23 cellular contexts compared by ENCODE assay signal in genomic region chr19:8566855-8567254, GRCh38. TPM values are rescaled to one million over a fixed set of nuclear protein-coding genes. Genes with fewer than 3 reads are reported as not detected.
DNase-seq lines count a peak whose midpoint lies in the region; ATAC-seq and TF ChIP-seq lines count a peak whose summit lies in the region.
"Had no signal": no experiment of that assay in that cellular context is flagged by ENCODE, and none has a peak within 500 bp of the region (broad histone marks: within the 10 kb centered on the region; RNA-seq: fewer than 3 reads in every experiment).

No MANE protein-coding gene starts in this region.

- no peaks in the 10 kb centered on the region for H3K27me3 Mint-ChIP-seq in activated CD4-positive, alpha-beta memory T cell treated with anti-CD3 and anti-CD28 coated beads for 36 hours
- H3K27me3 Mint-ChIP-seq: activated naive CD8-positive, alpha-beta T cell; naive B cell; stimulated activated naive CD8-positive, alpha-beta T cell treated with anti-CD3 and anti-CD28 coated beads, Interleukin-15, Interleukin-2, amounts not matched to agents 100 ng/mL and 50 ng/mL, for 24 hours had no signal

- TF ChIP-seq POLR2A in NB4 (IDR thresholded peaks at IDR 0.05; ENCODE audit: extremely low read depth, insufficient read length) (no peak), gastrocnemius medialis (IDR thresholded peaks at IDR 0.05) (no peak)

- CTCF ChIA-PET in activated CD4-positive, alpha-beta memory T cell treated with anti-CD3 and anti-CD28 coated beads for 36 hours (lab: Charles Lee), result interaction anchor here (10.8 kb wide), 1 partner anchor 13 kb away, joined by 168 read pairs; the partner anchor contains the start of gene MYO1F

- H3K36me3 ChIP-seq in gastrocnemius medialis, result no peaks in the 10 kb centered on the region
- H3K36me3 ChIP-seq: thoracic aorta had no signal

- TF ChIP-seq CTCF in AG10803 (conservative IDR thresholded peaks at IDR 0.05; ENCODE audit: low read length), result no peak
- no peak for TF ChIP-seq CTCF in NB4 (IDR thresholded peaks at IDR 0.05; ENCODE audit: low read depth, low read length)
- no peak for TF ChIP-seq CTCF in gastrocnemius medialis (IDR thresholded peaks at IDR 0.05 in 4 of 5, conservative IDR thresholded peaks at IDR 0.05 in 1 of 5)

- no peaks in the 10 kb centered on the region for H3K27me3 ChIP-seq in gastrocnemius medialis

- H3K27ac Mint-ChIP-seq in activated CD4-positive, alpha-beta memory T cell treated with anti-CD3 and anti-CD28 coated beads for 36 hours, result peak overlapping the region; percentile 33
- H3K27ac Mint-ChIP-seq: activated naive CD8-positive, alpha-beta T cell; naive B cell; stimulated activated naive CD8-positive, alpha-beta T cell treated with anti-CD3 and anti-CD28 coated beads, Interleukin-15, Interleukin-2, amounts not matched to agents 100 ng/mL and 50 ng/mL, for 24 hours had no signal

- intact Hi-C loops in activated CD4-positive, alpha-beta memory T cell treated with anti-CD3 and anti-CD28 coated beads for 36 hours (cut with micrococcal nuclease), result no loop called here
- intact Hi-C loops in gastrocnemius medialis (cut with DNase I; ENCODE audit: low total_unique reads), result no loop called here

- no peaks in the 10 kb centered on the region for H3K9me3 Mint-ChIP-seq in activated CD4-positive, alpha-beta memory T cell treated with anti-CD3 and anti-CD28 coated beads for 36 hours
- H3K9me3 Mint-ChIP-seq: activated T-helper 2 cell treated with anti-CD3 and anti-CD28 coated beads, Interferon-gamma antibody, Interleukin-2, Interleukin-4, amounts not matched to agents 10 μg/mL and 5 μg/mL and 100 μg/mL, durations not matched to agents 14 hours and 24 hours and 36 hours; naive B cell; stimulated activated naive CD8-positive, alpha-beta T cell treated with anti-CD3 and anti-CD28 coated beads, Interleukin-15, Interleukin-2, amounts not matched to agents 100 ng/mL and 50 ng/mL, for 24 hours had no signal

- no peaks in the 10 kb centered on the region for H3K9me3 ChIP-seq in gastrocnemius medialis
- H3K9me3 ChIP-seq: thoracic aorta had no signal

- ATAC-seq in gastrocnemius medialis, result no peak

- in situ Hi-C loops in gastrocnemius medialis (cut with MboI; ENCODE audit: low sequenced_read_pairs in 4 of 4), result no loop called here

- H3K4me1 ChIP-seq in gastrocnemius medialis, result no peaks in the 10 kb centered on the region

- POLR2A ChIA-PET in activated CD4-positive, alpha-beta memory T cell treated with anti-CD3 and anti-CD28 coated beads for 36 hours (lab: Charles Lee), result no interaction called here

- H3K4me1 Mint-ChIP-seq in activated CD4-positive, alpha-beta memory T cell treated with anti-CD3 and anti-CD28 coated beads for 36 hours (ENCODE audit: low read depth), result peaks cover 51% of the 10 kb centered on the region

- H3K36me3 Mint-ChIP-seq in activated CD4-positive, alpha-beta memory T cell treated with anti-CD3 and anti-CD28 coated beads for 36 hours, result peaks cover 4% of the 10 kb centered on the region
- H3K36me3 Mint-ChIP-seq: activated naive CD8-positive, alpha-beta T cell; naive B cell had no signal

- no peak overlapping the region for H3K27ac ChIP-seq in gastrocnemius medialis
- H3K27ac ChIP-seq: thoracic aorta had no signal

- H3K4me3 Mint-ChIP-seq in activated CD4-positive, alpha-beta memory T cell treated with anti-CD3 and anti-CD28 coated beads for 36 hours, result no peak overlapping the region
- H3K4me3 Mint-ChIP-seq: activated naive CD8-positive, alpha-beta T cell; naive B cell; stimulated activated naive CD8-positive, alpha-beta T cell treated with anti-CD3 and anti-CD28 coated beads, Interleukin-15, Interleukin-2, amounts not matched to agents 100 ng/mL and 50 ng/mL, for 24 hours had no signal

- H3K4me3 ChIP-seq in AG10803 (ENCODE audit: low read length) (no peak overlapping the region), NB4 (ENCODE audit: low read depth, low read length) (no peak overlapping the region), gastrocnemius medialis (no peak overlapping the region)
- H3K4me3 ChIP-seq: thoracic aorta had no signal

- DNase-seq in AG10803 (ENCODE audit: low read depth) (peak; percentile 57), NB4 (ENCODE audit: low read depth) (peak; percentile 62), islet precursor cell (peak; percentile 71), T-helper 2 cell (no peak), gastrocnemius medialis (no peak), NCI-H1092 (lab: John Stamatoyannopoulos, UW) (no peak), DMS114 treated with DMSO at 0.1 percent for 48 hours (lab: John Stamatoyannopoulos, UW; ENCODE audit: unreplicated experiment) (no peak)
- DNase-seq in activated CD4-positive, alpha-beta memory T cell treated with anti-CD3 and anti-CD28 coated beads for 36 hours, result no peak
- DNase-seq: activated CD4-positive, alpha-beta T cell treated with anti-CD3 and anti-CD28 coated beads, Interleukin-2, amount 50 U/mL, for 4 hours; central memory CD4-positive, alpha-beta T cell; DMS153; left ventricle myocardium superior; naive B cell; NCI-H1417; NCI-H2081; NCI-H82; Right ventricle myocardium superior; T1000 had no signal

RNA-seq across cellular contexts. Expression of gene MYO1F, which starts 10.4 kb away (rescaled TPM):
- 10 to 100 TPM; 48.7 to 50.1 TPM for total RNA-seq in activated CD4-positive, alpha-beta memory T cell treated with anti-CD3 and anti-CD28 coated beads for 36 hours
- total RNA-seq in gastrocnemius medialis, result 1 to 10 TPM in 3 of 4 donors, under 1 TPM in 1; 0.24 to 4.0 (median 1.8) TPM
- total RNA-seq: G401 had no signal

RNA-seq across cellular contexts. Expression of gene ADAMTS10, which starts 43.7 kb away (rescaled TPM):
- total RNA-seq in activated CD4-positive, alpha-beta memory T cell treated with anti-CD3 and anti-CD28 coated beads for 36 hours, result 1 to 10 TPM; 3.4 to 3.9 TPM
- total RNA-seq in gastrocnemius medialis, result 1 to 10 TPM; 2.2 to 7.7 (median 3.6) TPM

RNA-seq across cellular contexts. Expression of gene ZNF414, which starts 52.9 kb away (rescaled TPM):
- 10 to 100 TPM; 19.7 to 24.6 TPM for total RNA-seq in activated CD4-positive, alpha-beta memory T cell treated with anti-CD3 and anti-CD28 coated beads for 36 hours
- total RNA-seq in gastrocnemius medialis, result 10 to 100 TPM in 1 of 4 donors, 1 to 10 TPM in 3; 4.7 to 13.3 (median 6.9) TPM
- total RNA-seq: G401 had no signal

Comparison
In these comparisons a context has a peak if more than half of its experiments do, and no peak if none do; other contexts are left out.
1. DNase-seq: peak in AG10803 (single experiment), NB4 (single experiment) and islet precursor cell (single experiment); none in activated CD4-positive, alpha-beta memory T cell treated with anti-CD3 and anti-CD28 coated beads for 36 hours (single experiment), T-helper 2 cell (0 of 5), gastrocnemius medialis (0 of 2), NCI-H1092 (single experiment) and DMS114 treated with DMSO at 0.1 percent for 48 hours (single experiment).
2. RNA of gene MYO1F, which starts 10.4 kb away (total RNA-seq): 48.7 to 50.1 TPM in activated CD4-positive, alpha-beta memory T cell treated with anti-CD3 and anti-CD28 coated beads for 36 hours; 0.24 to 4.0 TPM in gastrocnemius medialis; every median in the first group is over 4 times any median in the second.